In the genomic region with DNA sequence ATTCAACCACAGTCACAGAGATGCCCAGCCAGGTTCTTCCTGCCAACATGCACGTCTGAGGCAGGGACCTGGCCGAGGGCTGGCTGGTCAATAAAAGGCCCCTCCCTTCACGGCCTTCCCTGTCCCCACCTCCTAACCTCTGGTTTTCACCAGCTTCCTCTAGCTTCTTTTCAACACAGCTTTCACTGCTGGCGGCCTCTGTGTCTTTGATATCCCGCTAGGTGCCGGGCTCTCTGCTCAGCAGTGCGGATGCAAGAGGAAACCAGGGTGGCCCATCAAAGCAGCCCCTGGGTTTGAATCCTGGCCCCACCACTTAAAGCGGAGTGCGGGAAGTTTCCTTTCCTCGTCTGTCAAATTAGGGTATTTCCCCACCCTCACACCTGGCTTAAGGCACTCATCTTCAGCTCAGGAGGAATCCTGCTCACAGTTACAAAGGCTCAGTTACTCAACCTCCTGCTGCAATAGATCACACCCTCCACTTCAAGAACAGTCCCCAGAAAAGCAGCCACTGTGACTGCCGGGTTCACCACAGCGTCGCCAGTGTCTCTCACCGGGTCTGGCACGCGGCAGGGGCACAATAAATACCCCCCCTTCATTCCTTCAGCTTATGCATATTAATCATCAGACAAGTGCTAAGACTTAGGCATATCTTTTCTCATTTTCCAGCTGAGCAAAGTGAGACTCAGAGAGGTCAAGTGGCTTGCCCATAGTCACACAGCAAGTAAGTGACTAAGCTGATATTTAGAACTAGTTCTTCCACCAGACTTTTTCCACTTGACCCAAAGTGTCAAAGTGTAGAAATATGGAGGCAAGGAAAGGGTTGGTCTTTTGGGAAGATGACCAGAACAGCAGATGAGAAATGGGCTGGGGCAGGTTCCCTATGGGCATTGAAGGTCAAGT, we compare ENCODE assay signal across 9 cellular contexts. TPM values are rescaled to one million over a fixed set of nuclear protein-coding genes. Genes with fewer than 3 reads are reported as not detected.
A peak's percentile ranks its signal among the peaks of the same experiment; 100 is the strongest.
DNase-seq lines count a peak whose midpoint lies in the region; ATAC-seq and FAIRE-seq lines count a peak whose summit lies in the region.
"Had no signal": no experiment of that assay in that cellular context is flagged by ENCODE, and none has a peak within 500 bp of the region (broad histone marks: within the 10 kb centered on the region; RNA-seq: fewer than 3 reads in every experiment).

No MANE protein-coding gene starts in this region.

- no peak overlapping the region for H3K4ac ChIP-seq in neuronal stem cell (ENCODE audit: low read length)

- H2BK15ac ChIP-seq in neuronal stem cell (ENCODE audit: low read length) = no peak overlapping the region

- H4K8ac ChIP-seq in neuronal stem cell (ENCODE audit: low read depth, low read length) = no peak overlapping the region

- peak overlapping the region; percentile 80 for H2AFZ ChIP-seq in neuronal stem cell (ENCODE audit: low read length)

- ATAC-seq in HG03139 (IDR thresholded peaks at IDR 0.05; ENCODE audit: unreplicated experiment) = no peak
- no peak for ATAC-seq in Right ventricle myocardium inferior

- H3K4me1 Mint-ChIP-seq in activated naive CD4-positive, alpha-beta T cell treated with anti-CD3 and anti-CD28 coated beads, Interleukin-2, amount 50 U/mL, for 24 hours = peaks cover 44% of the 10 kb centered on the region

- H3K79me1 ChIP-seq in neuronal stem cell (ENCODE audit: low read depth, low read length) = no peaks in the 10 kb centered on the region

- no peaks in the 10 kb centered on the region for H3K9me3 Mint-ChIP-seq in activated naive CD4-positive, alpha-beta T cell treated with anti-CD3 and anti-CD28 coated beads, Interleukin-2, amount 50 U/mL, for 24 hours

- H3K36me3 Mint-ChIP-seq in activated naive CD4-positive, alpha-beta T cell treated with anti-CD3 and anti-CD28 coated beads, Interleukin-2, amount 50 U/mL, for 24 hours = no peaks in the 10 kb centered on the region

- no peaks in the 10 kb centered on the region for H3K36me3 ChIP-seq in neuronal stem cell (replicated peaks in 1 of 2; ENCODE audit: control insufficient read depth in 2 of 2, insufficient read depth in 2 of 2, low read length in 2 of 2)

- H4K91ac ChIP-seq in neuronal stem cell (ENCODE audit: low read depth, low read length, poor library complexity) = no peak overlapping the region

- intact Hi-C loops in Right ventricle myocardium inferior (cut with DNase I) = no loop called here

- peaks cover 14 to 21% of the 10 kb centered on the region in 2 donors for H3K4me1 ChIP-seq in neuronal stem cell (ENCODE audit: control insufficient read depth in 2 of 2, insufficient read depth in 1 of 2, low read depth in 1 of 2, low read length in 2 of 2)

- no peak overlapping the region for H2BK12ac ChIP-seq in neuronal stem cell (ENCODE audit: low read length)

- FAIRE-seq in RCC 7860 (lab: Jason Lieb, UNC) = no peak
- FAIRE-seq: TTC549 had no signal

- no peaks in the 10 kb centered on the region for H3K9me3 ChIP-seq in neuronal stem cell (replicated peaks in 1 of 2; ENCODE audit: control insufficient read depth in 2 of 2, insufficient read depth in 1 of 2, low read depth in 1 of 2, low read length in 2 of 2)

- H3K4me3 ChIP-seq in neuronal stem cell (ENCODE audit: low read length in 2 of 2) = no peak overlapping the region

- H2BK120ac ChIP-seq in neuronal stem cell (ENCODE audit: low read depth, low read length) = no peak overlapping the region

- H3K9ac ChIP-seq in neuronal stem cell (ENCODE audit: low read depth, low read length, poor library complexity) = no peak overlapping the region

- H3K18ac ChIP-seq in neuronal stem cell (ENCODE audit: low read length) = peak overlapping the region; percentile 66

- peak overlapping the region; percentile 45 for H3K4me3 Mint-ChIP-seq in activated naive CD4-positive, alpha-beta T cell treated with anti-CD3 and anti-CD28 coated beads, Interleukin-2, amount 50 U/mL, for 24 hours

- peak overlapping the region; percentile 95 for H3K27ac Mint-ChIP-seq in activated naive CD4-positive, alpha-beta T cell treated with anti-CD3 and anti-CD28 coated beads, Interleukin-2, amount 50 U/mL, for 24 hours

- H2BK5ac ChIP-seq in neuronal stem cell (ENCODE audit: low read length) = no peak overlapping the region

- no peak overlapping the region for H3K23ac ChIP-seq in neuronal stem cell (ENCODE audit: low read depth, low read length, poor library complexity)

- DNase-seq in NK-92 treated with Interleukin-12 subunit alpha and Interleukin-12 subunit beta, amount 100 ng/mL, for 24 hours (lab: John Stamatoyannopoulos, UW) = peak; percentile 55
- DNase-seq in NK-92 (lab: John Stamatoyannopoulos, UW; ENCODE audit: unreplicated experiment) = no peak
- peak; percentile 50 for DNase-seq in RCC 7860 (ENCODE audit: low spot score)
- no peak for DNase-seq in neuronal stem cell (ENCODE audit: low spot score)
- DNase-seq in Right ventricle myocardium inferior (ENCODE audit: missing footprints) = no peak
- DNase-seq in NCI-H524 (lab: John Stamatoyannopoulos, UW) = no peak

- H2AK5ac ChIP-seq in neuronal stem cell (ENCODE audit: low read depth, low read length) = no peak overlapping the region

- no peaks in the 10 kb centered on the region for H3K27me3 Mint-ChIP-seq in activated naive CD4-positive, alpha-beta T cell treated with anti-CD3 and anti-CD28 coated beads, Interleukin-2, amount 50 U/mL, for 24 hours

- WGBS in neuronal stem cell (ENCODE audit: extremely low coverage in 2 of 2, insufficient read length in 2 of 2, insufficient replicate concordance in 1 of 2), 2 donors = no CpG with 5 or more reads among the region's 16 CpGs

- no peaks in the 10 kb centered on the region for H3K27me3 ChIP-seq in neuronal stem cell (ENCODE audit: control insufficient read depth in 3 of 3, insufficient read depth in 3 of 3, low read depth in 1 of 3, low read length in 3 of 3)

- no peak overlapping the region for H3K4me2 ChIP-seq in neuronal stem cell (ENCODE audit: insufficient read depth, low read length, poor library complexity, severe bottlenecking)

- H3K14ac ChIP-seq in neuronal stem cell (ENCODE audit: low read length) = no peak overlapping the region

- H3K27ac ChIP-seq in neuronal stem cell (replicated peaks; ENCODE audit: low read length) = no peak overlapping the region

RNA-seq across cellular contexts. Expression of a gene that starts 45.7 kb away (rescaled TPM):
- 68.5 TPM for polyA plus RNA-seq in neuronal stem cell (2013, experiment 1 of 2)
- polyA plus RNA-seq in neuronal stem cell (2013, experiment 2 of 2) = 67.9 TPM
- 127 TPM for total RNA-seq in Right ventricle myocardium inferior

RNA-seq across cellular contexts. Expression of a gene that starts 48.0 kb away (rescaled TPM):
- polyA plus RNA-seq in neuronal stem cell (2013, experiment 1 of 2) = 60.4 TPM
- 59.3 TPM for polyA plus RNA-seq in neuronal stem cell (2013, experiment 2 of 2)
- 180 TPM for total RNA-seq in Right ventricle myocardium inferior

Comparison
In these comparisons a context has a peak if more than half of its experiments do, and no peak if none do; other contexts are left out.
1. DNase-seq: peak in NK-92 treated with Interleukin-12 subunit alpha and Interleukin-12 subunit beta, amount 100 ng/mL, for 24 hours (single experiment) and RCC 7860 (single experiment); none in NK-92 (single experiment), neuronal stem cell (single experiment), Right ventricle myocardium inferior (single experiment) and NCI-H524 (0 of 2).